In genomic region chr10:102713483-102713813, GRCh38 we compare ENCODE assay signal across 2 cellular contexts.
TF ChIP-seq lines count a peak whose summit lies in the region.

No MANE protein-coding gene starts in this region.

TF ChIP-seq in HCT116, 20 proteins besides CTCF, POLR2A, EP300 and RAD21:
- TF ChIP-seq TCF7L2 (IDR thresholded peaks at IDR 0.05; ENCODE audit: borderline replicate concordance, extremely low read depth, insufficient read depth, insufficient read length) (peak; percentile 48), MAX (IDR thresholded peaks at IDR 0.05) (no peak), YY1 (IDR thresholded peaks at IDR 0.05; ENCODE audit: extremely low read depth, insufficient replicate concordance, low read depth, low read length) (no peak), JUND (IDR thresholded peaks at IDR 0.05) (no peak), SIN3A (IDR thresholded peaks at IDR 0.05; ENCODE audit: low read depth) (no peak)

TF ChIP-seq in endothelial cell of umbilical vein, 7 proteins besides CTCF, POLR2A, EP300 and RAD21:
- no peak for TF ChIP-seq FOS (IDR thresholded peaks at IDR 0.05; ENCODE audit: borderline replicate concordance, insufficient read depth, low read length)
- no peak for TF ChIP-seq POLR2AphosphoS5 (IDR thresholded peaks at IDR 0.05; ENCODE audit: insufficient read depth, low read depth, low read length)
- no peak for TF ChIP-seq JUN (IDR thresholded peaks at IDR 0.05; ENCODE audit: borderline replicate concordance, insufficient read depth, insufficient read length, low read depth)
- TF ChIP-seq MAX (IDR thresholded peaks at IDR 0.05; ENCODE audit: insufficient read depth, insufficient read length): no peak
- no peak for TF ChIP-seq GATA2 (IDR thresholded peaks at IDR 0.05; ENCODE audit: insufficient read depth, insufficient read length, low read depth, low read length)
- no peak for TF ChIP-seq MYC (IDR thresholded peaks at IDR 0.05; ENCODE audit: low read depth, low read length)
- TF ChIP-seq EZH2 (IDR thresholded peaks at IDR 0.05; ENCODE audit: borderline replicate concordance, low read depth, low read length, severe bottlenecking): no peak
